ENCODE assay signal across 13 cellular contexts in genomic region chr6:113645576-113645970, GRCh38.
DNase-seq lines count a peak whose midpoint lies in the region; ATAC-seq, FAIRE-seq and TF ChIP-seq lines count a peak whose summit lies in the region.
"Had no signal": no experiment of that assay in that cellular context is flagged by ENCODE, and none has a peak within 500 bp of the region (broad histone marks: within the 10 kb centered on the region; RNA-seq: fewer than 3 reads in every experiment).

No MANE protein-coding gene starts in this region.

- H3K36me3 Mint-ChIP-seq in HFFc6 (ENCODE audit: low read depth) (no peaks in the 10 kb centered on the region), mesothelial cell of epicardium (no peaks in the 10 kb centered on the region)
- H3K36me3 Mint-ChIP-seq in activated CD4-positive, alpha-beta T cell treated with anti-CD3 and anti-CD28 coated beads, Interleukin-2, amount 10 ng/mL, durations not matched to agents 24 days and 14 days (ENCODE audit: low read depth): no peaks in the 10 kb centered on the region
- H3K36me3 Mint-ChIP-seq in naive thymus-derived CD8-positive, alpha-beta T cell: no peaks in the 10 kb centered on the region
- H3K36me3 Mint-ChIP-seq: activated naive CD4-positive, alpha-beta T cell treated with anti-CD3 and anti-CD28 coated beads, Interleukin-2, amount 50 U/mL, for 24 hours had no signal

- TF ChIP-seq RAD21 in A549 (conservative IDR thresholded peaks at IDR 0.05 in 1 of 2, IDR thresholded peaks at IDR 0.05 in 1 of 2): no peak

- CTCF ChIA-PET in A549 (lab: Yijun Ruan, JAX): interaction anchor here (2.2 kb wide), 1 partner anchor 213 kb away, joined by 8 read pairs; no protein-coding TSS in a partner anchor

- H3K4me3 ChIP-seq in A549 (no peak overlapping the region), astrocyte of the spinal cord (ENCODE audit: low read depth, low read length) (no peak overlapping the region), left ventricle myocardium inferior (no peak overlapping the region)
- H3K4me3 ChIP-seq: upper lobe of left lung had no signal

- peaks cover 5% of the 10 kb centered on the region for H3K27me3 Mint-ChIP-seq in HFFc6 (ENCODE audit: insufficient read depth)
- no peaks in the 10 kb centered on the region for H3K27me3 Mint-ChIP-seq in mesothelial cell of epicardium (ENCODE audit: low read depth)
- peaks cover 4% of the 10 kb centered on the region for H3K27me3 Mint-ChIP-seq in activated CD4-positive, alpha-beta T cell treated with anti-CD3 and anti-CD28 coated beads, Interleukin-2, amount 10 ng/mL, durations not matched to agents 24 days and 14 days
- peaks cover 0 to 8% (median 6%) of the 10 kb centered on the region in 5 donors for H3K27me3 Mint-ChIP-seq in naive thymus-derived CD8-positive, alpha-beta T cell
- H3K27me3 Mint-ChIP-seq: activated naive CD4-positive, alpha-beta T cell treated with anti-CD3 and anti-CD28 coated beads, Interleukin-2, amount 50 U/mL, for 24 hours had no signal

- no peak for TF ChIP-seq POLR2A in A549 (IDR thresholded peaks at IDR 0.05; ENCODE audit: low read length)

- 33% methylated on average over 4 of the region's 4 CpGs for WGBS in A549 (ENCODE audit: missing lambda C conversion rate)

- in situ Hi-C loops in astrocyte of the spinal cord (cut with HindIII; ENCODE audit: low sequenced_read_pairs): no loop called here

- peak in 1 of 2 experiments; percentile 30; a peak in 1 of 5 replicates for TF ChIP-seq EP300 in A549 (IDR thresholded peaks at IDR 0.05)

- H3K4me2 ChIP-seq in A549: peak overlapping the region; percentile 53

- H3K4me1 ChIP-seq in A549: peaks cover 58% of the 10 kb centered on the region
- H3K4me1 ChIP-seq in left ventricle myocardium inferior: peaks cover 6% of the 10 kb centered on the region

- no peaks in the 10 kb centered on the region for H3K27me3 ChIP-seq in left ventricle myocardium inferior (ENCODE audit: low read depth)
- H3K27me3 ChIP-seq: BE2C, upper lobe of left lung had no signal

- ATAC-seq in A549: peak; percentile 52 to 59; a peak in 5 of 6 replicates
- ATAC-seq in naive thymus-derived CD8-positive, alpha-beta T cell: no peak

- H3K9me3 ChIP-seq in A549 (no peaks in the 10 kb centered on the region), left ventricle myocardium inferior (replicated peaks) (no peaks in the 10 kb centered on the region)
- H3K9me3 ChIP-seq: BE2C, upper lobe of left lung had no signal

- DNase-seq in A549 (ENCODE audit: low read depth in 1 of 2, low spot score in 1 of 2) (peak in 1 of 2 experiments; percentile 65), HFFc6 (peak; percentile 95), astrocyte of the spinal cord (ENCODE audit: low read depth, low spot score) (peak; percentile 82), mesothelial cell of epicardium (ENCODE audit: low spot score in 2 of 2, unreplicated experiment in 2 of 2) (no peak), left ventricle myocardium inferior (no peak)
- no peak for DNase-seq in activated CD4-positive, alpha-beta T cell treated with anti-CD3 and anti-CD28 coated beads, Interleukin-2, amount 10 ng/mL, durations not matched to agents 24 days and 14 days
- DNase-seq in central memory CD4-positive, alpha-beta T cell: no peak
- DNase-seq in naive thymus-derived CD8-positive, alpha-beta T cell: no peak
- DNase-seq: BE2C, NCI-H1930, T-helper 2 cell, upper lobe of left lung had no signal

- peak overlapping the region; percentile 69 for H3K4me3 Mint-ChIP-seq in HFFc6
- peak overlapping the region; percentile 4 for H3K4me3 Mint-ChIP-seq in mesothelial cell of epicardium
- H3K4me3 Mint-ChIP-seq in activated CD4-positive, alpha-beta T cell treated with anti-CD3 and anti-CD28 coated beads, Interleukin-2, amount 10 ng/mL, durations not matched to agents 24 days and 14 days: no peak overlapping the region
- H3K4me3 Mint-ChIP-seq in naive thymus-derived CD8-positive, alpha-beta T cell: no peak overlapping the region
- H3K4me3 Mint-ChIP-seq: activated naive CD4-positive, alpha-beta T cell treated with anti-CD3 and anti-CD28 coated beads, Interleukin-2, amount 50 U/mL, for 24 hours had no signal

- intact Hi-C loops in activated CD4-positive, alpha-beta T cell treated with anti-CD3 and anti-CD28 coated beads, Interleukin-2, amount 10 ng/mL, durations not matched to agents 24 days and 14 days (cut with micrococcal nuclease): no loop called here
- intact Hi-C loops in left ventricle myocardium inferior (cut with micrococcal nuclease): no loop called here

- peak overlapping the region; percentile 89 for H3K27ac Mint-ChIP-seq in HFFc6
- H3K27ac Mint-ChIP-seq in mesothelial cell of epicardium: peak overlapping the region; percentile 94
- no peak overlapping the region for H3K27ac Mint-ChIP-seq in activated CD4-positive, alpha-beta T cell treated with anti-CD3 and anti-CD28 coated beads, Interleukin-2, amount 10 ng/mL, durations not matched to agents 24 days and 14 days
- no peak overlapping the region for H3K27ac Mint-ChIP-seq in naive thymus-derived CD8-positive, alpha-beta T cell
- H3K27ac Mint-ChIP-seq: activated naive CD4-positive, alpha-beta T cell treated with anti-CD3 and anti-CD28 coated beads, Interleukin-2, amount 50 U/mL, for 24 hours had no signal

- H3K9me3 Mint-ChIP-seq in HFFc6 (no peaks in the 10 kb centered on the region), mesothelial cell of epicardium (no peaks in the 10 kb centered on the region)
- H3K9me3 Mint-ChIP-seq in activated CD4-positive, alpha-beta T cell treated with anti-CD3 and anti-CD28 coated beads, Interleukin-2, amount 10 ng/mL, durations not matched to agents 24 days and 14 days: no peaks in the 10 kb centered on the region
- peaks cover 0 to 3% (median 0%) of the 10 kb centered on the region in 9 donors for H3K9me3 Mint-ChIP-seq in naive thymus-derived CD8-positive, alpha-beta T cell
- H3K9me3 Mint-ChIP-seq: activated naive CD4-positive, alpha-beta T cell treated with anti-CD3 and anti-CD28 coated beads, Interleukin-2, amount 50 U/mL, for 24 hours had no signal

- no peak for FAIRE-seq in A549 (lab: Jason Lieb, UNC)

- POLR2A ChIA-PET in A549 (lab: Yijun Ruan, JAX): interaction anchor here (0.7 to 1.4 kb wide), 4 partner anchors 13 to 525 kb away, joined by 3 to 6 read pairs (median 5); no protein-coding TSS in a partner anchor
- POLR2A ChIA-PET in naive thymus-derived CD8-positive, alpha-beta T cell (lab: Charles Lee): interaction anchor here (0.7 kb wide), 1 partner anchor 19 kb away, joined by 5 read pairs; no protein-coding TSS in a partner anchor

- peak overlapping the region; percentile 61 to 78; a peak in 5 of 6 replicates for H3K27ac ChIP-seq in A549
- H3K27ac ChIP-seq in left ventricle myocardium inferior (replicated peaks): no peak overlapping the region
- H3K27ac ChIP-seq: upper lobe of left lung had no signal

- no peaks in the 10 kb centered on the region for H3K36me3 ChIP-seq in left ventricle myocardium inferior
- H3K36me3 ChIP-seq: BE2C, upper lobe of left lung had no signal

- H3K4me1 Mint-ChIP-seq in HFFc6 (ENCODE audit: low read depth): peaks cover 41% of the 10 kb centered on the region
- peaks cover 52% of the 10 kb centered on the region for H3K4me1 Mint-ChIP-seq in mesothelial cell of epicardium
- no peaks in the 10 kb centered on the region for H3K4me1 Mint-ChIP-seq in activated CD4-positive, alpha-beta T cell treated with anti-CD3 and anti-CD28 coated beads, Interleukin-2, amount 10 ng/mL, durations not matched to agents 24 days and 14 days
- H3K4me1 Mint-ChIP-seq in naive thymus-derived CD8-positive, alpha-beta T cell: peaks cover 0 to 10% (median 0%) of the 10 kb centered on the region in 4 donors
- H3K4me1 Mint-ChIP-seq: activated naive CD4-positive, alpha-beta T cell treated with anti-CD3 and anti-CD28 coated beads, Interleukin-2, amount 50 U/mL, for 24 hours had no signal

- TF ChIP-seq CTCF in A549 (IDR thresholded peaks at IDR 0.05) (no peak), HFFc6 (IDR thresholded peaks at IDR 0.05) (no peak), astrocyte of the spinal cord (IDR thresholded peaks at IDR 0.05; ENCODE audit: low read depth, low read length) (no peak), mesothelial cell of epicardium (IDR thresholded peaks at IDR 0.05; ENCODE audit: unreplicated experiment) (no peak), left ventricle myocardium inferior (IDR thresholded peaks at IDR 0.05; ENCODE audit: borderline replicate concordance) (no peak)

TF ChIP-seq in A549, 52 proteins besides CTCF, POLR2A, EP300 and RAD21:
- TF ChIP-seq ATOH8 (CRISPR knock-in tag; IDR thresholded peaks at IDR 0.05; ENCODE audit: low read depth): no peak
- peak; percentile 17; the same call in 1 of the 2 replicates for TF ChIP-seq JUNB (IDR thresholded peaks at IDR 0.05)
- no peak for TF ChIP-seq GATA3 (IDR thresholded peaks at IDR 0.05; ENCODE audit: borderline replicate concordance)

Comparison
In these comparisons a context has a peak if more than half of its experiments do, and no peak if none do; other contexts are left out.
1. ATAC-seq: peak in A549 (2 of 2); none in naive thymus-derived CD8-positive, alpha-beta T cell (0 of 2).
2. DNase-seq: peak in HFFc6 (single experiment) and astrocyte of the spinal cord (single experiment); none in mesothelial cell of epicardium (0 of 2), activated CD4-positive, alpha-beta T cell treated with anti-CD3 and anti-CD28 coated beads, Interleukin-2, amount 10 ng/mL, durations not matched to agents 24 days and 14 days (single experiment), central memory CD4-positive, alpha-beta T cell (single experiment), left ventricle myocardium inferior (single experiment) and naive thymus-derived CD8-positive, alpha-beta T cell (0 of 10).
3. H3K27ac Mint-ChIP-seq: peak in HFFc6 (single experiment) and mesothelial cell of epicardium (single experiment); none in activated CD4-positive, alpha-beta T cell treated with anti-CD3 and anti-CD28 coated beads, Interleukin-2, amount 10 ng/mL, durations not matched to agents 24 days and 14 days (single experiment) and naive thymus-derived CD8-positive, alpha-beta T cell (0 of 10).
4. H3K4me3 Mint-ChIP-seq: peak in HFFc6 (single experiment) and mesothelial cell of epicardium (single experiment); none in activated CD4-positive, alpha-beta T cell treated with anti-CD3 and anti-CD28 coated beads, Interleukin-2, amount 10 ng/mL, durations not matched to agents 24 days and 14 days (single experiment) and naive thymus-derived CD8-positive, alpha-beta T cell (0 of 10).